In genomic region chr21:46294647-46295176, GRCh38 we compare ENCODE assay signal across 9 cellular contexts. TPM values are rescaled to one million over a fixed set of nuclear protein-coding genes. Genes with fewer than 3 reads are reported as not detected.
DNase-seq lines count a peak whose midpoint lies in the region; ATAC-seq and TF ChIP-seq lines count a peak whose summit lies in the region.
"Had no signal": no experiment of that assay in that cellular context is flagged by ENCODE, and none has a peak within 500 bp of the region (broad histone marks: within the 10 kb centered on the region; RNA-seq: fewer than 3 reads in every experiment).

No MANE protein-coding gene starts in this region.

- H3K27me3 ChIP-seq in PC-9 (ENCODE audit: insufficient read depth, low read depth) = no peaks in the 10 kb centered on the region
- peaks cover 5 to 19% (median 9%) of the 10 kb centered on the region in 3 donors for H3K27me3 ChIP-seq in skeletal muscle tissue (ENCODE audit: control insufficient read depth in 3 of 3, insufficient read depth in 3 of 3, low read length in 3 of 3)

- DNase-seq in GM19238 (ENCODE audit: insufficient read length, low spot score) (peak; percentile 27), PC-9 (peak; percentile 20 to 60), epithelial cell of proximal tubule (ENCODE audit: low read depth) (peak; percentile 29), NCI-H510A treated with DMSO at 0.1 percent for 48 hours (lab: John Stamatoyannopoulos, UW) (no peak), NCI-H2171 (lab: John Stamatoyannopoulos, UW) (no peak)
- DNase-seq: gastrocnemius medialis, spleen had no signal

- H3K9me3 ChIP-seq in PC-9 (ENCODE audit: insufficient read depth, low read depth) = no peaks in the 10 kb centered on the region
- H3K9me3 ChIP-seq in skeletal muscle tissue (ENCODE audit: control insufficient read depth in 3 of 3, low read length in 3 of 3) = no peaks in the 10 kb centered on the region
- H3K9me3 ChIP-seq: gastrocnemius medialis, spleen had no signal

- no peak for ATAC-seq in HG03520 (IDR thresholded peaks at IDR 0.05; ENCODE audit: unreplicated experiment)

- H3K4me2 ChIP-seq in PC-9 = peak overlapping the region; percentile 42; the same call in 1 of the 2 replicates

- TF ChIP-seq CTCF in PC-9 (conservative IDR thresholded peaks at IDR 0.05) (no peak), epithelial cell of proximal tubule (conservative IDR thresholded peaks at IDR 0.05; ENCODE audit: low read depth, low read length) (no peak)

- no peak overlapping the region for H3K4me3 ChIP-seq in PC-9
- H3K4me3 ChIP-seq in epithelial cell of proximal tubule (ENCODE audit: low read depth, low read length) = no peak overlapping the region
- H3K4me3 ChIP-seq in skeletal muscle tissue (ENCODE audit: low read length in 3 of 3) = no peak overlapping the region
- H3K4me3 ChIP-seq: gastrocnemius medialis, spleen had no signal

- no peaks in the 10 kb centered on the region for H4K20me1 ChIP-seq in PC-9 (ENCODE audit: insufficient read depth)

- H3K9me2 ChIP-seq in PC-9 (ENCODE audit: insufficient read depth) = no peaks in the 10 kb centered on the region

- H3K79me2 ChIP-seq in PC-9 (ENCODE audit: low read depth) = no peaks in the 10 kb centered on the region

- H3K4me1 ChIP-seq in PC-9 (replicated peaks; ENCODE audit: insufficient read depth) (no peaks in the 10 kb centered on the region), skeletal muscle tissue (ENCODE audit: control insufficient read depth in 3 of 3, insufficient read depth in 3 of 3, low read length in 3 of 3) (peaks cover 7 to 14% (median 14%) of the 10 kb centered on the region in 3 donors)

- CTCF ChIA-PET in PC-9 (lab: Charles Lee) = interaction anchor here (0.8 kb wide), 1 partner anchor 13 kb away, joined by 4 read pairs; no protein-coding TSS in a partner anchor

- H3K9ac ChIP-seq in skeletal muscle tissue (ENCODE audit: low read depth in 1 of 3, low read length in 3 of 3) = no peak overlapping the region

- H2AFZ ChIP-seq in PC-9 = no peak overlapping the region

- POLR2A ChIA-PET in PC-9 (lab: Charles Lee; ENCODE audit: unreplicated experiment) = interaction anchor here (0.6 kb wide), 1 partner anchor 34 kb away, joined by 6 read pairs; no protein-coding TSS in a partner anchor

- no TSS peak for BruUV-seq in PC-9 (replicated peaks; lab: Mats Ljungman, UMichigan)

- intact Hi-C loops in PC-9 (cut with micrococcal nuclease; ENCODE audit: unreplicated experiment) = no loop called here

- H3K36me3 ChIP-seq in PC-9 (ENCODE audit: low read depth) (no peaks in the 10 kb centered on the region), skeletal muscle tissue (ENCODE audit: control insufficient read depth in 3 of 3, insufficient read depth in 3 of 3, low read length in 3 of 3) (peaks cover 9 to 13% (median 9%) of the 10 kb centered on the region in 3 donors)

- H3F3A ChIP-seq in PC-9 (ENCODE audit: insufficient read depth, low read depth) = no peaks in the 10 kb centered on the region

- H3K27ac ChIP-seq in PC-9 (no peak overlapping the region), skeletal muscle tissue (ENCODE audit: low read depth, low read length) (peak overlapping the region; percentile 60)

RNA-seq across cellular contexts. Expression of gene YBEY, which starts 8.6 kb away (rescaled TPM):
- total RNA-seq in PC-9 (2021) (13.8 and 17.3 TPM in 2 replicates), epithelial cell of proximal tubule (7.0 and 10.9 TPM in 2 replicates), skeletal muscle tissue (32.9 TPM)

RNA-seq across cellular contexts. Expression of gene MCM3AP, which starts 9.3 kb away (rescaled TPM):
- 57.8 and 69.6 TPM in 2 replicates for total RNA-seq in PC-9 (2021)
- 65.1 and 84.7 TPM in 2 replicates for total RNA-seq in epithelial cell of proximal tubule
- total RNA-seq in skeletal muscle tissue = 237 TPM

RNA-seq across cellular contexts. Expression of gene C21orf58, which starts 29.0 kb away (rescaled TPM):
- total RNA-seq in PC-9 (2021) = 28.9 and 30.7 TPM in 2 replicates
- 10.3 and 12.1 TPM in 2 replicates for total RNA-seq in epithelial cell of proximal tubule
- total RNA-seq in skeletal muscle tissue = 3.1 TPM

RNA-seq across cellular contexts. Expression of gene PCNT, which starts 29.2 kb away (rescaled TPM):
- 33.4 and 33.6 TPM in 2 replicates for total RNA-seq in PC-9 (2021)
- total RNA-seq in epithelial cell of proximal tubule = 15.1 and 18.7 TPM in 2 replicates
- total RNA-seq in skeletal muscle tissue = 42.8 TPM

Comparison
In these comparisons a context has a peak if more than half of its experiments do, and no peak if none do; other contexts are left out.
1. DNase-seq: peak in GM19238 (single experiment), PC-9 (2 of 2) and epithelial cell of proximal tubule (single experiment); none in NCI-H510A treated with DMSO at 0.1 percent for 48 hours (single experiment) and NCI-H2171 (single experiment).